ENCODE assay signal across 8 cellular contexts in the genomic region with DNA sequence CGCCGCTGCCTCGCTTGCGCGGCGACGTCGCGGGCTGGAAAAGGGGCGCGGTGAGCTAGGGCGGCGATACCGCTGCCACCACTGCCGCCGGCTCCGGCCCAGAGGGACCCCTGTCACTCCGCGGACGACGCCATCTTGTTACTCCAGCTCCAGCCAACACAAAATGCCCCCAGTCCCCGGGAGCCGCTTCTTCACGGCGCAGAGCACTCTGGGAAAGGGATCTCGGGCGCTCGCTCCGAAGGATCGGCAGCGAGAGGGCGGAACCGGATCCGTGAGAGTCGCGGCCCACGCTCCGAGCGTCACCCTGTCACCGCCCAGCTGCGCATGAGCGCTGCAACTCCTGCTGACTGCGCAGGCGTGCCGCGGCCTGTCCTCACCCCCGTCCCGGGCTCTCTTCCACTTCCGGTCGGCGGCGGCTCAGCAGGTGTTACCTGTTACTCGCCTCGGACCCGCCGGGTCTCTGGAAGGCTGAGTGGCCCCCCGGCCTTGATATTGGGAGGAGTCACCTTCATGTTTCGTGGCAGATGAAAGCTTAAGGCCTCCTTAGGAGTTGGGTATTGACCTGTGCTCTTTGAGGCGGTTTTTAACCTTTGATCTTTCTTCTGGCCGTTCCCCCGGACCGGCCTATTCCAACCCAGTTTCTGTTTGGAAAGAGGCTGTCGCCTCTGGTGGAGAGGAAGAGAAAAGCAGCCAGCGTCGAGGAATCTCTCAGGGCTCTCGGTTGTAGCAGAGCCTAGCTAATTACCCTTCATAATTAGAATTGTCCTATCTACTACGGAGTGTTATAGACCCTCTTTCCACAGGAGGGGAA. TPM values are rescaled to one million over a fixed set of nuclear protein-coding genes. Genes with fewer than 3 reads are reported as not detected.
A peak's percentile ranks its signal among the peaks of the same experiment; 100 is the strongest.
DNase-seq lines count a peak whose midpoint lies in the region; ATAC-seq and TF ChIP-seq lines count a peak whose summit lies in the region.

CSNK1A1 (minus strand) TSS at position 213 of the 811 bp plus-strand sequence. CDS start 475 bp downstream, outside the sequence.

- H3K36me3 ChIP-seq in Caco-2 (ENCODE audit: control insufficient read depth, insufficient read depth, low read length): no peaks in the 10 kb centered on the region
- H3K36me3 ChIP-seq in effector memory CD4-positive, alpha-beta T cell (ENCODE audit: control insufficient read depth, insufficient read depth, low read length): peaks cover 10% of the 10 kb centered on the region

- H3K9me3 Mint-ChIP-seq in Caco-2 (ENCODE audit: unreplicated experiment): no peaks in the 10 kb centered on the region

- H3K27ac Mint-ChIP-seq in Caco-2 (ENCODE audit: unreplicated experiment): peak within 1 kb of the TSS; percentile 99

- intact Hi-C loops in Caco-2 (cut with micrococcal nuclease; ENCODE audit: unreplicated experiment): loop anchor here (1.0 to 5.0 kb wide), 6 partner anchors 34 to 109 kb away; no protein-coding TSS in a partner anchor

- H3K27me3 ChIP-seq in Caco-2 (replicated peaks; ENCODE audit: control insufficient read depth, insufficient read depth, low read length): no peaks in the 10 kb centered on the region
- H3K27me3 ChIP-seq in effector memory CD4-positive, alpha-beta T cell (replicated peaks; ENCODE audit: control insufficient read depth, insufficient read depth, low read length, poor library complexity, severe bottlenecking): no peaks in the 10 kb centered on the region

- H3K4me3 Mint-ChIP-seq in Caco-2 (ENCODE audit: unreplicated experiment): peak within 1 kb of the TSS; percentile 99

- DNase-seq in Caco-2 (peak; percentile 99), HT1080 (ENCODE audit: low read depth) (peak; percentile 99), NOMO-1 (lab: John Stamatoyannopoulos, UW; ENCODE audit: unreplicated experiment in 2 of 2) (peak; percentile 96 to 99), medulla oblongata (ENCODE audit: extremely low spot score) (peak; percentile 99)
- peak; percentile 97 to 98 (median 98) for DNase-seq in effector memory CD4-positive, alpha-beta T cell
- peak; percentile 99 for DNase-seq in stimulated activated CD8-positive, alpha-beta memory T cell treated with anti-CD3 and anti-CD28 coated beads, Interleukin-12 subunit alpha, Interleukin-12 subunit beta, amount 100 ng/mL, for 1 hour (ENCODE audit: low read depth)

- POLR2A ChIA-PET in Caco-2 (lab: Charles Lee): interaction anchor here (0.6 to 1.7 kb wide), 11 partner anchors 8 to 194 kb away, joined by 3 to 16 read pairs (median 4); partner anchors contain the start of gene PCYOX1L
- POLR2A ChIA-PET in activated CD8-positive, alpha-beta memory T cell treated with anti-CD3 and anti-CD28 coated beads for 36 hours (lab: Charles Lee): interaction anchor here (0.6 to 2.4 kb wide), 5 partner anchors 11 to 449 kb away, joined by 3 to 10 read pairs (median 6); partner anchors contain the start of gene GRPEL2

- no peaks in the 10 kb centered on the region for H3K9me3 ChIP-seq in Caco-2
- no peaks in the 10 kb centered on the region for H3K9me3 ChIP-seq in effector memory CD4-positive, alpha-beta T cell (ENCODE audit: control insufficient read depth, low read length)

- peaks cover 51% of the 10 kb centered on the region for H3K36me3 Mint-ChIP-seq in Caco-2 (ENCODE audit: insufficient read depth, unreplicated experiment)

- H3K4me3 ChIP-seq in Caco-2 (ENCODE audit: low read depth, low read length): peak within 1 kb of the TSS; percentile 76
- peak within 1 kb of the TSS; percentile 92 for H3K4me3 ChIP-seq in effector memory CD4-positive, alpha-beta T cell (ENCODE audit: insufficient read depth, low read depth, low read length, poor library complexity, severe bottlenecking)

- CTCF ChIA-PET in Caco-2 (lab: Charles Lee): interaction anchor here (0.6 to 1.6 kb wide), 17 partner anchors 9 to 194 kb away, joined by 3 to 11 read pairs (median 3); partner anchors contain the start of gene PCYOX1L
- CTCF ChIA-PET in activated CD8-positive, alpha-beta memory T cell treated with anti-CD3 and anti-CD28 coated beads for 36 hours (lab: Charles Lee): interaction anchor here (0.8 to 2.2 kb wide), 6 partner anchors 10 to 194 kb away, joined by 3 to 8 read pairs (median 3); partner anchors contain the start of gene PCYOX1L

- H3K4me1 Mint-ChIP-seq in Caco-2 (ENCODE audit: low read depth, unreplicated experiment): peaks cover 16% of the 10 kb centered on the region

- H3K27ac ChIP-seq in effector memory CD4-positive, alpha-beta T cell (ENCODE audit: insufficient read depth, low read length, poor library complexity, severe bottlenecking): peak within 1 kb of the TSS; percentile 97

- peak; percentile 89 for ATAC-seq in GM21360 (IDR thresholded peaks at IDR 0.05; ENCODE audit: unreplicated experiment)

- H3K4me1 ChIP-seq in Caco-2: peaks cover 30% of the 10 kb centered on the region
- H3K4me1 ChIP-seq in effector memory CD4-positive, alpha-beta T cell (ENCODE audit: control insufficient read depth, insufficient read depth, low read length, poor library complexity, severe bottlenecking): peaks cover 16% of the 10 kb centered on the region

- BruUV-seq in Caco-2 (replicated peaks; lab: Mats Ljungman, UMichigan): TSS peak; percentile 78

- no peaks in the 10 kb centered on the region for H3K27me3 Mint-ChIP-seq in Caco-2 (ENCODE audit: insufficient read depth, unreplicated experiment)

- TF ChIP-seq CTCF in Caco-2 (IDR thresholded peaks at IDR 0.05; ENCODE audit: insufficient read depth in 1 of 2, low read depth in 1 of 2, low read length in 1 of 2, severe bottlenecking in 1 of 2, unreplicated experiment in 1 of 2): peak; percentile 80

RNA-seq across cellular contexts. Expression of gene CSNK1A1, which starts in this region (rescaled TPM):
- total RNA-seq in Caco-2 (2022): 252 and 264 TPM in 2 replicates
- total RNA-seq in HT1080 (2014; rRNA removed; shearing (Covaris generic)): 443 and 454 TPM in 2 replicates
- 209 and 237 TPM in 2 replicates for polyA plus RNA-seq in HT1080 (2015; cell fraction: cytosol; rRNA removed)
- polyA plus RNA-seq in HT1080 (2015; cell fraction: nucleus; rRNA removed): 239 and 261 TPM in 2 replicates
- total RNA-seq in activated CD8-positive, alpha-beta memory T cell treated with anti-CD3 and anti-CD28 coated beads for 36 hours: 100 to 1,000 TPM; 164 to 174 TPM

Comparison
In these comparisons a context has a peak if more than half of its experiments do, and no peak if none do; other contexts are left out.
1. Peak in every context shown above with its lines: DNase-seq, ATAC-seq, H3K4me3 ChIP-seq and H3K27ac ChIP-seq.